In the genomic region with DNA sequence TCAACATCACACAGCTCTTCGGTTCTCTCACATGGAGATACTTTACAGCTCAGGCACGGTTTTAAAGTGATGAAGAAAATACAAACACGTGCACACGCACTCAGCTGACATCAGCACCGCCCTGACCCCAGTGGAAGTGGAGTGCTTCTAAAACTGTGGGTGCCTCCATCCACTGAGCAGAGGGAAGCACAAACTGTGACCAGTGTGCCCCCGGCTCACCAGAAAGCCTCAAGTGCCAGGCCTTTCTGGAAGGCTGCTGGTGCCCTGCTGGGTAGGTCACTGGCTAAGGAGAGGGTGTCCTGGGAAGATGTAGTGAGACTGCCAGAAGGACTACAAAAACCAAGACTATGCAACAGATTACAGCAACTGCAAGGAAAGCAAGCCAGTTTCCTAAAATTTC, we compare ENCODE assay signal across 22 cellular contexts.
DNase-seq lines count a peak whose midpoint lies in the region; ATAC-seq, FAIRE-seq and TF ChIP-seq lines count a peak whose summit lies in the region.
"Had no signal": no experiment of that assay in that cellular context is flagged by ENCODE, and none has a peak within 500 bp of the region (broad histone marks: within the 10 kb centered on the region; RNA-seq: fewer than 3 reads in every experiment).

No MANE protein-coding gene starts in this region.

- peaks cover 28% of the 10 kb centered on the region for H3K4me1 Mint-ChIP-seq in nephron

- no peak overlapping the region for H3K4me3 Mint-ChIP-seq in nephron
- H3K4me3 Mint-ChIP-seq: CD8-positive, alpha-beta T cell had no signal

- H3K27ac Mint-ChIP-seq in nephron: peak overlapping the region; percentile 28 to 54 (median 46)
- no peak overlapping the region for H3K27ac Mint-ChIP-seq in activated naive CD4-positive, alpha-beta T cell treated with anti-CD3 and anti-CD28 coated beads, Interleukin-2, amount 50 U/mL, for 72 hours
- H3K27ac Mint-ChIP-seq: CD8-positive, alpha-beta T cell had no signal

- no peaks in the 10 kb centered on the region for H3K36me3 Mint-ChIP-seq in nephron (ENCODE audit: low read depth)
- no peaks in the 10 kb centered on the region for H3K36me3 Mint-ChIP-seq in activated naive CD4-positive, alpha-beta T cell treated with anti-CD3 and anti-CD28 coated beads, Interleukin-2, amount 50 U/mL, for 72 hours
- H3K36me3 Mint-ChIP-seq: CD8-positive, alpha-beta T cell had no signal

- ATAC-seq in activated naive CD4-positive, alpha-beta T cell treated with anti-CD3 and anti-CD28 coated beads, Interleukin-2, amount 50 U/mL, for 72 hours: no peak
- ATAC-seq in HG03442 (IDR thresholded peaks at IDR 0.05; ENCODE audit: unreplicated experiment) (no peak), GM18873 (IDR thresholded peaks at IDR 0.05; ENCODE audit: low FRiP score, unreplicated experiment) (no peak)
- ATAC-seq: CD8-positive, alpha-beta T cell; GM12878; HCT116 had no signal

- FAIRE-seq in urothelium cell line (lab: Jason Lieb, UNC): no peak
- FAIRE-seq: GM12878, HTR-8/SVneo, K562, RCC 7860 had no signal

- H3K9me3 Mint-ChIP-seq in nephron: no peaks in the 10 kb centered on the region
- H3K9me3 Mint-ChIP-seq in activated naive CD4-positive, alpha-beta T cell treated with anti-CD3 and anti-CD28 coated beads, Interleukin-2, amount 50 U/mL, for 72 hours: no peaks in the 10 kb centered on the region
- H3K9me3 Mint-ChIP-seq: CD8-positive, alpha-beta T cell had no signal

- peaks cover 4% of the 10 kb centered on the region for H3K27me3 Mint-ChIP-seq in nephron (ENCODE audit: low read depth)

- DNase-seq in GM20000 (ENCODE audit: low spot score): peak; percentile 9
- peak; percentile 15 for DNase-seq in cerebellum (ENCODE audit: low spot score)
- DNase-seq in urothelium cell line (ENCODE audit: low spot score): peak; percentile 2
- no peak for DNase-seq in activated naive CD4-positive, alpha-beta T cell treated with anti-CD3 and anti-CD28 coated beads, Interleukin-2, amount 50 U/mL, for 72 hours (ENCODE audit: low spot score in 2 of 2)
- DNase-seq: Caco-2; CD8-positive, alpha-beta T cell; GDM1; GOT3; Kasumi-1; NCI-H1092 treated with DMSO at 0.1 percent for 48 hours; NCI-H1436; NCI-H2081 treated with DMSO at 0.1 percent for 48 hours; NCI-H774; SIG-M5 had no signal

- TF ChIP-seq CTCF in GM20000 (IDR thresholded peaks at IDR 0.05; ENCODE audit: extremely low read depth, missing control alignments) (no peak), nephron (IDR thresholded peaks at IDR 0.05; ENCODE audit: unreplicated experiment in 3 of 3) (no peak)

Comparison
In these comparisons a context has a peak if more than half of its experiments do, and no peak if none do; other contexts are left out.
1. DNase-seq: peak in GM20000 (single experiment), cerebellum (single experiment) and urothelium cell line (single experiment); none in activated naive CD4-positive, alpha-beta T cell treated with anti-CD3 and anti-CD28 coated beads, Interleukin-2, amount 50 U/mL, for 72 hours (0 of 2).
2. H3K27ac Mint-ChIP-seq: peak in nephron (3 of 3); none in activated naive CD4-positive, alpha-beta T cell treated with anti-CD3 and anti-CD28 coated beads, Interleukin-2, amount 50 U/mL, for 72 hours (0 of 2).